Comparison of ENCODE assay signal across 1 cellular context in the genomic region with DNA sequence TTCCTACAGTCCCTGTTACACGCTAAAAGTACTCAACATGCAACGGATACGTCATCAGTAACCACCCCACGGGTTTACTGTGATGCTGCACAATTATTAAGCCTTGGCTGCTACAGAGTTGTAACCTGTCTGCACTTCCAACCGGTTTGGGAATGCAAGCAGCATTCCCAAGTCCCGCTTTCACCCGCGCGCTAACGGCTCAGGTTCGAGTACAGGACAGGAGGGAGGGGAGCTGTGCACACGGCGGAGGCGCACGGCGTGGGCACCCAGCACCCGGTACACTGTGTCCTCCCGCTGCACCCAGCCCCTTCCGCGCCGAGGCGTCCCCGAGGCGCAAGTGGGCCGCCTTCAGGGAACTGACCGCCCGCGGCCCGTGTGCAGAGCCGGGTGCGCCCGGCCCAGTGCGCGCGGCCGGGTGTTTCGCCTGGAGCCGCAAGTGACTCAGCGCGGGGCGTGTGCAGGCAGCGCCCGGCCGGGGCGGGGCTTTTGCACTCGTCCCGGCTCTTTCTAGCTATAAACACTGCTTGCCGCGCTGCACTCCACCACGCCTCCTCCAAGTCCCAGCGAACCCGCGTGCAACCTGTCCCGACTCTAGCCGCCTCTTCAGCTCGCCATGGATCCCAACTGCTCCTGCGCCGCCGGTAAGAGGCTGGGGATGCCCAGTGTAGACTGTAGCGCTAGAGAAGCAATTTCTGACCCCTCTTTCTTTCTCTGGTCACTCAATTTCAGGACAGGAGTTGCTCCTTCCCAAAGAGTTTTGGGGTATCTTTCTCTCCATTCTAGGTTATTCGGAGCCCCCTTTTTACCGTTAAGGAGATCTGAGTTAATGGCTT.
TF ChIP-seq lines count a peak whose summit lies in the region.

A gene (plus strand): TSS at position 542 of the 833 bp plus-strand sequence. CDS start 72 bp downstream, at position 614.

TF ChIP-seq in HepG2, 621 proteins besides CTCF, POLR2A, EP300 and RAD21 (continued from another document and continues in another):
- TF ChIP-seq, protein P1, sequence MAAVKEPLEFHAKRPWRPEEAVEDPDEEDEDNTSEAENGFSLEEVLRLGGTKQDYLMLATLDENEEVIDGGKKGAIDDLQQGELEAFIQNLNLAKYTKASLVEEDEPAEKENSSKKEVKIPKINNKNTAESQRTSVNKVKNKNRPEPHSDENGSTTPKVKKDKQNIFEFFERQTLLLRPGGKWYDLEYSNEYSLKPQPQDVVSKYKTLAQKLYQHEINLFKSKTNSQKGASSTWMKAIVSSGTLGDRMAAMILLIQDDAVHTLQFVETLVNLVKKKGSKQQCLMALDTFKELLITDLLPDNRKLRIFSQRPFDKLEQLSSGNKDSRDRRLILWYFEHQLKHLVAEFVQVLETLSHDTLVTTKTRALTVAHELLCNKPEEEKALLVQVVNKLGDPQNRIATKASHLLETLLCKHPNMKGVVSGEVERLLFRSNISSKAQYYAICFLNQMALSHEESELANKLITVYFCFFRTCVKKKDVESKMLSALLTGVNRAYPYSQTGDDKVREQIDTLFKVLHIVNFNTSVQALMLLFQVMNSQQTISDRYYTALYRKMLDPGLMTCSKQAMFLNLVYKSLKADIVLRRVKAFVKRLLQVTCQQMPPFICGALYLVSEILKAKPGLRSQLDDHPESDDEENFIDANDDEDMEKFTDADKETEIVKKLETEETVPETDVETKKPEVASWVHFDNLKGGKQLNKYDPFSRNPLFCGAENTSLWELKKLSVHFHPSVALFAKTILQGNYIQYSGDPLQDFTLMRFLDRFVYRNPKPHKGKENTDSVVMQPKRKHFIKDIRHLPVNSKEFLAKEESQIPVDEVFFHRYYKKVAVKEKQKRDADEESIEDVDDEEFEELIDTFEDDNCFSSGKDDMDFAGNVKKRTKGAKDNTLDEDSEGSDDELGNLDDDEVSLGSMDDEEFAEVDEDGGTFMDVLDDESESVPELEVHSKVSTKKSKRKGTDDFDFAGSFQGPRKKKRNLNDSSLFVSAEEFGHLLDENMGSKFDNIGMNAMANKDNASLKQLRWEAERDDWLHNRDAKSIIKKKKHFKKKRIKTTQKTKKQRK (IDR thresholded peaks at IDR 0.05; ENCODE audit: low read length), result no peak
- TF ChIP-seq EED (CRISPR knock-in tag; IDR thresholded peaks at IDR 0.05), result no peak; the same call in 1 of the 2 replicates
- TF ChIP-seq, protein P2, sequence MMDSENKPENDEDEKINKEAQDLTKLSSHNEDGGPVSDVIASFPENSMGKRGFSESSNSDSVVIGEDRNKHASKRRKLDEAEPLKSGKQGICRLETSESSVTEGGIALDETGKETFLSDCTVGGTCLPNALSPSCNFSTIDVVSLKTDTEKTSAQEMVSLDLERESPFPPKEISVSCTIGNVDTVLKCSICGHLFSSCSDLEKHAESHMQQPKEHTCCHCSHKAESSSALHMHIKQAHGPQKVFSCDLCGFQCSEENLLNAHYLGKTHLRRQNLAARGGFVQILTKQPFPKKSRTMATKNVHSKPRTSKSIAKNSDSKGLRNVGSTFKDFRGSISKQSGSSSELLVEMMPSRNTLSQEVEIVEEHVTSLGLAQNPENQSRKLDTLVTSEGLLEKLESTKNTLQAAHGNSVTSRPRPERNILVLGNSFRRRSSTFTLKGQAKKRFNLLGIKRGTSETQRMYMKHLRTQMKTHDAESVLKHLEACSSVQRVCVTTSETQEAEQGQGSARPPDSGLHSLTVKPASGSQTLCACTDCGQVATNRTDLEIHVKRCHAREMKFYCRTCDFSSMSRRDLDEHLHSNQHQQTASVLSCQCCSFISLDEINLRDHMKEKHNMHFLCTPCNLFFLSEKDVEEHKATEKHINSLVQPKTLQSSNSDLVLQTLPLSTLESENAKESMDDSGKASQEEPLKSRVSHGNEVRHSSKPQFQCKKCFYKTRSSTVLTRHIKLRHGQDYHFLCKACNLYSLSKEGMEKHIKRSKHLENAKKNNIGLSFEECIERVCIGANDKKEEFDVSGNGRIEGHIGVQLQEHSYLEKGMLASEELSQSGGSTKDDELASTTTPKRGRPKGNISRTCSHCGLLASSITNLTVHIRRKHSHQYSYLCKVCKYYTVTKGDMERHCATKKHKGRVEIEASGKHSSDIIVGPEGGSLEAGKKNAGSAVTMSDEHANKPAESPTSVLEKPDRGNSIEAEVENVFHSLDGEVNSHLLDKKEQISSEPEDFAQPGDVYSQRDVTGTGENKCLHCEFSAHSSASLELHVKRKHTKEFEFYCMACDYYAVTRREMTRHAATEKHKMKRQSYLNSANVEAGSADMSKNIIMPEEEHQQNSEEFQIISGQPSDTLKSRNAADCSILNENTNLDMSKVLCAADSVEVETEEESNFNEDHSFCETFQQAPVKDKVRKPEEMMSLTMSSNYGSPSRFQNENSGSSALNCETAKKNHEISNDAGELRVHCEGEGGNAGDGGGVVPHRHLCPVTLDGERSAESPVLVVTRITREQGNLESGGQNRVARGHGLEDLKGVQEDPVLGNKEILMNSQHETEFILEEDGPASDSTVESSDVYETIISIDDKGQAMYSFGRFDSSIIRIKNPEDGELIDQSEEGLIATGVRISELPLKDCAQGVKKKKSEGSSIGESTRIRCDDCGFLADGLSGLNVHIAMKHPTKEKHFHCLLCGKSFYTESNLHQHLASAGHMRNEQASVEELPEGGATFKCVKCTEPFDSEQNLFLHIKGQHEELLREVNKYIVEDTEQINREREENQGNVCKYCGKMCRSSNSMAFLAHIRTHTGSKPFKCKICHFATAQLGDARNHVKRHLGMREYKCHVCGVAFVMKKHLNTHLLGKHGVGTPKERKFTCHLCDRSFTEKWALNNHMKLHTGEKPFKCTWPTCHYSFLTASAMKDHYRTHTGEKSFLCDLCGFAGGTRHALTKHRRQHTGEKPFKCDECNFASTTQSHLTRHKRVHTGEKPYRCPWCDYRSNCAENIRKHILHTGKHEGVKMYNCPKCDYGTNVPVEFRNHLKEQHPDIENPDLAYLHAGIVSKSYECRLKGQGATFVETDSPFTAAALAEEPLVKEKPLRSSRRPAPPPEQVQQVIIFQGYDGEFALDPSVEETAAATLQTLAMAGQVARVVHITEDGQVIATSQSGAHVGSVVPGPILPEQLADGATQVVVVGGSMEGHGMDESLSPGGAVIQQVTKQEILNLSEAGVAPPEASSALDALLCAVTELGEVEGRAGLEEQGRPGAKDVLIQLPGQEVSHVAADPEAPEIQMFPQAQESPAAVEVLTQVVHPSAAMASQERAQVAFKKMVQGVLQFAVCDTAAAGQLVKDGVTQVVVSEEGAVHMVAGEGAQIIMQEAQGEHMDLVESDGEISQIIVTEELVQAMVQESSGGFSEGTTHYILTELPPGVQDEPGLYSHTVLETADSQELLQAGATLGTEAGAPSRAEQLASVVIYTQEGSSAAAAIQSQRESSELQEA (CRISPR knock-in tag; IDR thresholded peaks at IDR 0.05; ENCODE audit: not compliant biosample characterization), result peak; percentile 92
- TF ChIP-seq ZNF3 (CRISPR knock-in tag; IDR thresholded peaks at IDR 0.05), result peak; percentile 25; the same call in 1 of the 2 replicates
- TF ChIP-seq ZNF30 (CRISPR knock-in tag; IDR thresholded peaks at IDR 0.05), result no peak
- TF ChIP-seq ELF4 (CRISPR knock-in tag; IDR thresholded peaks at IDR 0.05; ENCODE audit: borderline replicate concordance), result 0 out of 2 replicates have a peak, but pooled peaks have one; percentile 1
- TF ChIP-seq, protein P3, sequence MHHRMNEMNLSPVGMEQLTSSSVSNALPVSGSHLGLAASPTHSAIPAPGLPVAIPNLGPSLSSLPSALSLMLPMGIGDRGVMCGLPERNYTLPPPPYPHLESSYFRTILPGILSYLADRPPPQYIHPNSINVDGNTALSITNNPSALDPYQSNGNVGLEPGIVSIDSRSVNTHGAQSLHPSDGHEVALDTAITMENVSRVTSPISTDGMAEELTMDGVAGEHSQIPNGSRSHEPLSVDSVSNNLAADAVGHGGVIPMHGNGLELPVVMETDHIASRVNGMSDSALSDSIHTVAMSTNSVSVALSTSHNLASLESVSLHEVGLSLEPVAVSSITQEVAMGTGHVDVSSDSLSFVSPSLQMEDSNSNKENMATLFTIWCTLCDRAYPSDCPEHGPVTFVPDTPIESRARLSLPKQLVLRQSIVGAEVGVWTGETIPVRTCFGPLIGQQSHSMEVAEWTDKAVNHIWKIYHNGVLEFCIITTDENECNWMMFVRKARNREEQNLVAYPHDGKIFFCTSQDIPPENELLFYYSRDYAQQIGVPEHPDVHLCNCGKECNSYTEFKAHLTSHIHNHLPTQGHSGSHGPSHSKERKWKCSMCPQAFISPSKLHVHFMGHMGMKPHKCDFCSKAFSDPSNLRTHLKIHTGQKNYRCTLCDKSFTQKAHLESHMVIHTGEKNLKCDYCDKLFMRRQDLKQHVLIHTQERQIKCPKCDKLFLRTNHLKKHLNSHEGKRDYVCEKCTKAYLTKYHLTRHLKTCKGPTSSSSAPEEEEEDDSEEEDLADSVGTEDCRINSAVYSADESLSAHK (CRISPR knock-in tag; IDR thresholded peaks at IDR 0.05; ENCODE audit: borderline replicate concordance), result no peak
- TF ChIP-seq, protein P4, sequence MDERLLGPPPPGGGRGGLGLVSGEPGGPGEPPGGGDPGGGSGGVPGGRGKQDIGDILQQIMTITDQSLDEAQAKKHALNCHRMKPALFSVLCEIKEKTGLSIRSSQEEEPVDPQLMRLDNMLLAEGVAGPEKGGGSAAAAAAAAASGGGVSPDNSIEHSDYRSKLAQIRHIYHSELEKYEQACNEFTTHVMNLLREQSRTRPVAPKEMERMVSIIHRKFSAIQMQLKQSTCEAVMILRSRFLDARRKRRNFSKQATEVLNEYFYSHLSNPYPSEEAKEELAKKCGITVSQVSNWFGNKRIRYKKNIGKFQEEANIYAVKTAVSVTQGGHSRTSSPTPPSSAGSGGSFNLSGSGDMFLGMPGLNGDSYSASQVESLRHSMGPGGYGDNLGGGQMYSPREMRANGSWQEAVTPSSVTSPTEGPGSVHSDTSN (CRISPR knock-in tag; IDR thresholded peaks at IDR 0.05), result no peak
- no peak; the same call in 1 of the 2 replicates for TF ChIP-seq CEBPG (CRISPR knock-in tag; IDR thresholded peaks at IDR 0.05)
- TF ChIP-seq, protein P5, sequence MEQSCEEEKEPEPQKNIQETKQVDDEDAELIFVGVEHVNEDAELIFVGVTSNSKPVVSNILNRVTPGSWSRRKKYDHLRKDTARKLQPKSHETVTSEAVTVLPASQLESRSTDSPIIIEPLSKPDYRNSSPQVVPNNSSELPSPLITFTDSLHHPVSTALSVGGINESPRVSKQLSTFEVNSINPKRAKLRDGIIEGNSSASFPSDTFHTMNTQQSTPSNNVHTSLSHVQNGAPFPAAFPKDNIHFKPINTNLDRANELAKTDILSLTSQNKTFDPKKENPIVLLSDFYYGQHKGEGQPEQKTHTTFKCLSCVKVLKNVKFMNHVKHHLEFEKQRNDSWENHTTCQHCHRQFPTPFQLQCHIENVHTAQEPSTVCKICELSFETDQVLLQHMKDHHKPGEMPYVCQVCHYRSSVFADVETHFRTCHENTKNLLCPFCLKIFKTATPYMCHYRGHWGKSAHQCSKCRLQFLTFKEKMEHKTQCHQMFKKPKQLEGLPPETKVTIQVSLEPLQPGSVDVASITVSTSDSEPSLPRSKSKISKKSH (CRISPR knock-in tag; IDR thresholded peaks at IDR 0.05; ENCODE audit: borderline replicate concordance), result peak; percentile 86
- peak; percentile 64 for TF ChIP-seq DMAP1 (CRISPR knock-in tag; IDR thresholded peaks at IDR 0.05)
- TF ChIP-seq, protein P6, sequence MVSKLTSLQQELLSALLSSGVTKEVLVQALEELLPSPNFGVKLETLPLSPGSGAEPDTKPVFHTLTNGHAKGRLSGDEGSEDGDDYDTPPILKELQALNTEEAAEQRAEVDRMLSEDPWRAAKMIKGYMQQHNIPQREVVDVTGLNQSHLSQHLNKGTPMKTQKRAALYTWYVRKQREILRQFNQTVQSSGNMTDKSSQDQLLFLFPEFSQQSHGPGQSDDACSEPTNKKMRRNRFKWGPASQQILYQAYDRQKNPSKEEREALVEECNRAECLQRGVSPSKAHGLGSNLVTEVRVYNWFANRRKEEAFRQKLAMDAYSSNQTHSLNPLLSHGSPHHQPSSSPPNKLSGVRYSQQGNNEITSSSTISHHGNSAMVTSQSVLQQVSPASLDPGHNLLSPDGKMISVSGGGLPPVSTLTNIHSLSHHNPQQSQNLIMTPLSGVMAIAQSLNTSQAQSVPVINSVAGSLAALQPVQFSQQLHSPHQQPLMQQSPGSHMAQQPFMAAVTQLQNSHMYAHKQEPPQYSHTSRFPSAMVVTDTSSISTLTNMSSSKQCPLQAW (CRISPR knock-in tag; IDR thresholded peaks at IDR 0.05), result peak; percentile 43
- no peak; the same call in 1 of the 2 replicates for TF ChIP-seq KDM4B (CRISPR knock-in tag; IDR thresholded peaks at IDR 0.05)
- no peak for TF ChIP-seq SP1 (IDR thresholded peaks at IDR 0.05)
- peak; percentile 67; the same call in 1 of the 2 replicates for TF ChIP-seq SP1 (CRISPR knock-in tag; IDR thresholded peaks at IDR 0.05)
- no peak; the same call in 1 of the 2 replicates for TF ChIP-seq RXRB (CRISPR knock-in tag; IDR thresholded peaks at IDR 0.05; ENCODE audit: borderline replicate concordance)
- TF ChIP-seq, protein P7, sequence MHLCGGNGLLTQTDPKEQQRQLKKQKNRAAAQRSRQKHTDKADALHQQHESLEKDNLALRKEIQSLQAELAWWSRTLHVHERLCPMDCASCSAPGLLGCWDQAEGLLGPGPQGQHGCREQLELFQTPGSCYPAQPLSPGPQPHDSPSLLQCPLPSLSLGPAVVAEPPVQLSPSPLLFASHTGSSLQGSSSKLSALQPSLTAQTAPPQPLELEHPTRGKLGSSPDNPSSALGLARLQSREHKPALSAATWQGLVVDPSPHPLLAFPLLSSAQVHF (CRISPR knock-in tag; IDR thresholded peaks at IDR 0.05), result peak; percentile 83
- peak; percentile 95 for TF ChIP-seq ZNF772 (CRISPR knock-in tag; IDR thresholded peaks at IDR 0.05)
- TF ChIP-seq ZNF292 (CRISPR knock-in tag; IDR thresholded peaks at IDR 0.05; ENCODE audit: borderline replicate concordance, low read depth), result no peak; the same call in none of the 2 replicates
- TF ChIP-seq GABPA (IDR thresholded peaks at IDR 0.05; ENCODE audit: low read depth, low read length), result no peak
- peak; percentile 32 for TF ChIP-seq GABPA (CRISPR knock-in tag; IDR thresholded peaks at IDR 0.05; ENCODE audit: low read depth)
- TF ChIP-seq, protein P8, sequence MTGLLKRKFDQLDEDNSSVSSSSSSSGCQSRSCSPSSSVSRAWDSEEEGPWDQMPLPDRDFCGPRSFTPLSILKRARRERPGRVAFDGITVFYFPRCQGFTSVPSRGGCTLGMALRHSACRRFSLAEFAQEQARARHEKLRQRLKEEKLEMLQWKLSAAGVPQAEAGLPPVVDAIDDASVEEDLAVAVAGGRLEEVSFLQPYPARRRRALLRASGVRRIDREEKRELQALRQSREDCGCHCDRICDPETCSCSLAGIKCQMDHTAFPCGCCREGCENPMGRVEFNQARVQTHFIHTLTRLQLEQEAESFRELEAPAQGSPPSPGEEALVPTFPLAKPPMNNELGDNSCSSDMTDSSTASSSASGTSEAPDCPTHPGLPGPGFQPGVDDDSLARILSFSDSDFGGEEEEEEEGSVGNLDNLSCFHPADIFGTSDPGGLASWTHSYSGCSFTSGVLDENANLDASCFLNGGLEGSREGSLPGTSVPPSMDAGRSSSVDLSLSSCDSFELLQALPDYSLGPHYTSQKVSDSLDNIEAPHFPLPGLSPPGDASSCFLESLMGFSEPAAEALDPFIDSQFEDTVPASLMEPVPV (CRISPR knock-in tag; IDR thresholded peaks at IDR 0.05), result peak; percentile 42; the same call in 1 of the 2 replicates
- TF ChIP-seq SRF (IDR thresholded peaks at IDR 0.05; ENCODE audit: low read depth, low read length), result no peak
- TF ChIP-seq ZNF670 (CRISPR knock-in tag; IDR thresholded peaks at IDR 0.05; ENCODE audit: borderline replicate concordance), result peak; percentile 84; the same call in 1 of the 2 replicates
- TF ChIP-seq CBX1 (IDR thresholded peaks at IDR 0.05; ENCODE audit: low read depth), result peak; percentile 37
- 0 out of 2 replicates have a peak, but pooled peaks have one; percentile 28 for TF ChIP-seq ZNF552 (CRISPR knock-in tag; IDR thresholded peaks at IDR 0.05; ENCODE audit: borderline replicate concordance)
